In genomic region chr4:88697588-88698329, GRCh38 we compare ENCODE assay signal across 8 cellular contexts. TPM values are rescaled to one million over a fixed set of nuclear protein-coding genes. Genes with fewer than 3 reads are reported as not detected.
DNase-seq lines count a peak whose midpoint lies in the region; ATAC-seq and TF ChIP-seq lines count a peak whose summit lies in the region.

TSS of gene NAP1L5 (minus strand) at chr4:88697829. CDS start at chr4:88697754, 75 bp downstream.

- peaks cover 6% of the 10 kb centered on the region for H3K36me3 Mint-ChIP-seq in activated CD4-positive, alpha-beta memory T cell treated with anti-CD3 and anti-CD28 coated beads, Interleukin-2, amount 10 ng/mL, durations not matched to agents 7 days and 5 days (ENCODE audit: low read depth)

- POLR2A ChIA-PET in activated CD4-positive, alpha-beta memory T cell treated with anti-CD3 and anti-CD28 coated beads, Interleukin-2, amount 10 ng/mL, durations not matched to agents 7 days and 5 days (lab: Charles Lee) = interaction anchor here (0.8 to 1.0 kb wide), 2 partner anchors 104 to 126 kb away, joined by 3 to 5 read pairs; no protein-coding TSS in a partner anchor

- peak; percentile 94 for ATAC-seq in HG02759 (IDR thresholded peaks at IDR 0.05; ENCODE audit: unreplicated experiment)

- in situ Hi-C loops in GM13976 (cut with MboI; ENCODE audit: low sequenced_read_pairs, unreplicated experiment) = no loop called here

- H3K4me3 Mint-ChIP-seq in activated CD4-positive, alpha-beta memory T cell treated with anti-CD3 and anti-CD28 coated beads, Interleukin-2, amount 10 ng/mL, durations not matched to agents 7 days and 5 days = peak within 1 kb of the TSS; percentile 79

- TF ChIP-seq CTCF in GM13976 (IDR thresholded peaks at IDR 0.05; ENCODE audit: borderline replicate concordance, control extremely low read depth, extremely low read depth, insufficient read depth, missing control alignments) = no peak

- CTCF ChIA-PET in activated CD4-positive, alpha-beta memory T cell treated with anti-CD3 and anti-CD28 coated beads, Interleukin-2, amount 10 ng/mL, durations not matched to agents 7 days and 5 days (lab: Charles Lee) = interaction anchor here (1.0 kb wide), 1 partner anchor 158 kb away, joined by 4 read pairs; no protein-coding TSS in a partner anchor

- peak; percentile 70 for DNase-seq in GM13976 (ENCODE audit: low spot score)
- peak; percentile 20 to 51 for DNase-seq in NCI-H1930 (lab: John Stamatoyannopoulos, UW)
- peak; percentile 77 for DNase-seq in activated CD4-positive, alpha-beta memory T cell treated with anti-CD3 and anti-CD28 coated beads, Interleukin-2, amount 10 ng/mL, durations not matched to agents 7 days and 5 days
- DNase-seq in ecto neural progenitor cell (ENCODE audit: low spot score) = peak; percentile 56
- peak; percentile 73 to 76 for DNase-seq in lung microvascular endothelial cell (ENCODE audit: low read depth in 2 of 2)
- DNase-seq in stimulated activated CD4-positive, alpha-beta T cell treated with anti-CD3 and anti-CD28 coated beads, TNF-alpha, amount 100 ng/mL, for 48 hours (ENCODE audit: low read depth in 3 of 3) = peak; percentile 25 to 41 (median 37)
- no peak for DNase-seq in AML-193 (lab: John Stamatoyannopoulos, UW)

- no peaks in the 10 kb centered on the region for H3K27me3 Mint-ChIP-seq in activated CD4-positive, alpha-beta memory T cell treated with anti-CD3 and anti-CD28 coated beads, Interleukin-2, amount 10 ng/mL, durations not matched to agents 7 days and 5 days

- H3K4me1 Mint-ChIP-seq in activated CD4-positive, alpha-beta memory T cell treated with anti-CD3 and anti-CD28 coated beads, Interleukin-2, amount 10 ng/mL, durations not matched to agents 7 days and 5 days = peaks cover 13% of the 10 kb centered on the region

- H3K9me3 Mint-ChIP-seq in activated CD4-positive, alpha-beta memory T cell treated with anti-CD3 and anti-CD28 coated beads, Interleukin-2, amount 10 ng/mL, durations not matched to agents 7 days and 5 days = no peaks in the 10 kb centered on the region

- peak within 1 kb of the TSS; percentile 58 for H3K27ac Mint-ChIP-seq in activated CD4-positive, alpha-beta memory T cell treated with anti-CD3 and anti-CD28 coated beads, Interleukin-2, amount 10 ng/mL, durations not matched to agents 7 days and 5 days

RNA-seq across cellular contexts. Expression of gene NAP1L5, which starts in this region (rescaled TPM):
- 1 to 10 TPM; 4.7 to 5.4 TPM for total RNA-seq in activated CD4-positive, alpha-beta memory T cell treated with anti-CD3 and anti-CD28 coated beads, Interleukin-2, amount 10 ng/mL, durations not matched to agents 7 days and 5 days
- total RNA-seq in lung microvascular endothelial cell = 2.2 and 2.6 TPM in 2 replicates

Comparison
In these comparisons a context has a peak if more than half of its experiments do, and no peak if none do; other contexts are left out.
1. DNase-seq: peak in GM13976 (single experiment), NCI-H1930 (2 of 2), activated CD4-positive, alpha-beta memory T cell treated with anti-CD3 and anti-CD28 coated beads, Interleukin-2, amount 10 ng/mL, durations not matched to agents 7 days and 5 days (single experiment), ecto neural progenitor cell (single experiment), lung microvascular endothelial cell (2 of 2) and stimulated activated CD4-positive, alpha-beta T cell treated with anti-CD3 and anti-CD28 coated beads, TNF-alpha, amount 100 ng/mL, for 48 hours (3 of 3); none in AML-193 (0 of 2).